ENCODE assay signal across 19 cellular contexts in the genomic region with DNA sequence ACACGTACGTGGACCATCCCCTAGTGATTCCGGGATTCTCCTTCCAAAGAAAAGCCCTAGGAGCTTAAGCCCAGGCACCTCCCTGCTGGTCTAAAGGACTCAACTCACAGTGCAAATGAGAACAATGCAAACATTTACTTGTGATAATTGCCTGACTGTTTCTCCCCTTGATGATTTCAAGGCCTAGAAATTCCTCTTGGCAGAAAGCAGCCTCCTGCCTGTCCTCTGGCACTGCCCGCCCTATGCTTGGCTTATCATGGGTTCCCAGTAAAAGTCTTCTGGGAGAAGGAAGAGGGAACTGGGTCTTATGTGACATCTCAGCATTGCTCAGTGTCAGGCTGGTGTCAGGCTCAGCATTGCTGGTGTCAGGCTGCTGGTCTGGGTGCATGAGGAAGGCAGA.
"Had no signal": no experiment of that assay in that cellular context is flagged by ENCODE, and none has a peak within 500 bp of the region (broad histone marks: within the 10 kb centered on the region; RNA-seq: fewer than 3 reads in every experiment).

No MANE protein-coding gene starts in this region.

- H3K4me3 ChIP-seq: colonic mucosa, lung, skin epidermis had no signal

- H3K4me1 Mint-ChIP-seq: stimulated activated naive B cell treated with anti-CD40 and anti-IgM and Interleukin-4, amounts not matched to agents 10 μg/mL and 1 μg/mL and 100 μg/mL, for 72 hours had no signal

- H3K4me1 ChIP-seq: colonic mucosa had no signal

- ATAC-seq: activated CD8-positive, alpha-beta T cell treated with anti-CD3 and anti-CD28 coated beads, Interleukin-2, amount 10 ng/mL, durations not matched to agents 7 days and 5 days; activated naive CD4-positive, alpha-beta T cell treated with anti-CD3 and anti-CD28 coated beads, Interleukin-2, amount 50 U/mL, for 72 hours; esophagus mucosa; naive thymus-derived CD4-positive, alpha-beta T cell; stimulated activated naive B cell treated with anti-CD40 and anti-IgM and Interleukin-4, amounts not matched to agents 10 μg/mL and 1 μg/mL and 100 μg/mL, for 72 hours; WTC11 had no signal

- H3K27me3 ChIP-seq: colonic mucosa, neutrophil had no signal

- H3K27ac ChIP-seq: colonic mucosa, neutrophil, skin epidermis had no signal

- H3K36me3 ChIP-seq: colonic mucosa, neutrophil had no signal

- H3K9me3 ChIP-seq: colonic mucosa, neutrophil had no signal

- H3K36me3 Mint-ChIP-seq: stimulated activated naive B cell treated with anti-CD40 and anti-IgM and Interleukin-4, amounts not matched to agents 10 μg/mL and 1 μg/mL and 100 μg/mL, for 72 hours had no signal

- DNase-seq: activated CD4-positive, alpha-beta T cell treated with anti-CD3 and anti-CD28 coated beads for 4 hours; activated CD8-positive, alpha-beta memory T cell treated with anti-CD3 and anti-CD28 coated beads, Interleukin-2, amount 50 U/mL, for 4 hours; activated CD8-positive, alpha-beta T cell treated with anti-CD3 and anti-CD28 coated beads, Interleukin-2, amount 10 ng/mL, durations not matched to agents 7 days and 5 days; activated gamma-delta T cell; activated T-cell treated with anti-CD3 and anti-CD28 coated beads, Interleukin-2, amount 50 U/mL, for 48 hours; amniotic stem cell; central memory CD4-positive, alpha-beta T cell; colonic mucosa; kidney glomerular epithelial cell; naive thymus-derived CD4-positive, alpha-beta T cell; stimulated activated CD4-positive, alpha-beta T cell treated with anti-CD3 and anti-CD28 coated beads, Interleukin-15, amount 100 ng/mL, for 24 hours; stimulated activated CD4-positive, alpha-beta T cell treated with anti-CD3 and anti-CD28 coated beads, Interleukin-4, amount 100 ng/mL, for 1 hour; stimulated activated naive B cell treated with anti-CD40 and anti-IgM and Interleukin-4, amounts not matched to agents 10 μg/mL and 1 μg/mL and 100 μg/mL, for 72 hours had no signal

- H3K4me3 Mint-ChIP-seq: activated CD8-positive, alpha-beta T cell treated with anti-CD3 and anti-CD28 coated beads, Interleukin-2, amount 10 ng/mL, durations not matched to agents 7 days and 5 days; naive thymus-derived CD4-positive, alpha-beta T cell; stimulated activated naive B cell treated with anti-CD40 and anti-IgM and Interleukin-4, amounts not matched to agents 10 μg/mL and 1 μg/mL and 100 μg/mL, for 72 hours; WTC11 had no signal

- H3K27ac Mint-ChIP-seq: activated CD8-positive, alpha-beta T cell treated with anti-CD3 and anti-CD28 coated beads, Interleukin-2, amount 10 ng/mL, durations not matched to agents 7 days and 5 days; activated naive CD4-positive, alpha-beta T cell treated with anti-CD3 and anti-CD28 coated beads, Interleukin-2, amount 50 U/mL, for 72 hours; naive thymus-derived CD4-positive, alpha-beta T cell; stimulated activated naive B cell treated with anti-CD40 and anti-IgM and Interleukin-4, amounts not matched to agents 10 μg/mL and 1 μg/mL and 100 μg/mL, for 72 hours; WTC11 had no signal
